16 cellular contexts compared by ENCODE assay signal in the genomic region with DNA sequence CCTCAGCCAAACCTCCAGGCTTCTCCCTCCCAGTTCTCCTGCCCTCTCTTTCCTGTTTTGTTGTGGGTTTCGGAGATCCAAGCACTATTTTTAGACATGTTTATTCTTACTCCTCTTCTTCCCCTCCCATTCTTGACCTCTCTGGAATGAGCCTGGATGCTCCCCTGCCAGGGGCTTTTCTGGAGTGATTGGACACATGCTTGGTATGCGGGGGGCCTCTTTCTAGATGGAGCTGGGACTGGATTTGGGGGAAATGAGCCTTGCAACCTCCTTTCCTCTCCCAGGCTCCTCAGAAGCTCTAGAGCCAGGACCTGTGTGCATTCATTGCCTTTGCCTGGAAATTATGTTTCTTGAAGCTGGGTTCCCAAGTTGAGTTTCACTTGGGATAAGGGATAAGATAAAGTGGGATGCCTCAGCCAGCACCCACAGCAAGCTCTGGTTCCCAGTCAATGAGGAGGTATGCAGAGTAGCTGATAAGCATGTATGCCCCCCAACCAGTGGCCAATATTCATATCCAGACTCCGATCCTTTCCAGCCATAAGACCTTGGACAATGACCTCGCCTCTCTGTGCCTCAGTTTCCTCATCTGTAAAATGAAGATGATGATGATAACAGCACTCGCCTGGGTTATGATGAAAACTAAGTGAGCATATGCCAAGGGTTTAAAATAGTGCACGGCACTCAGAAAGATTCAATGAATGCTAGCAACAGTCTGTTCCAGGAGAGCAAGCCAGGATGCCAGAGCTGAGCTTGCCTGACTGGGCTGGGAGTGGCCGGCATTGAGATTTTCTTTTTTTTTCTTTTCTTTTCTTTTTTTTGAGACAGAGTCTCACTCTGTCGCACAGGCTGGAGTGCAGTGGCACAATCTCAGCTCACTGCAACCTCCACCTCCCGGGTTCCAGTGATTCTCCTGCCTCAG.
A peak's percentile ranks its signal among the peaks of the same experiment; 100 is the strongest.
DNase-seq lines count a peak whose midpoint lies in the region; ATAC-seq and TF ChIP-seq lines count a peak whose summit lies in the region.
"Had no signal": no experiment of that assay in that cellular context is flagged by ENCODE, and none has a peak within 500 bp of the region (broad histone marks: within the 10 kb centered on the region; RNA-seq: fewer than 3 reads in every experiment).

No MANE protein-coding gene starts in this region.

- peaks cover 0 to 9% (median 4%) of the 10 kb centered on the region in 4 donors for H3K9me3 ChIP-seq in Peyer's patch
- peaks cover 0 to 13% (median 0%) of the 10 kb centered on the region in 4 donors for H3K9me3 ChIP-seq in tibial nerve

- H3K27ac ChIP-seq in Peyer's patch: peak overlapping the region; percentile 23 to 80 (median 60)
- peak overlapping the region; percentile 14 to 88 (median 74) for H3K27ac ChIP-seq in tibial nerve

- ATAC-seq in natural killer cell (no peak), HG02973 (IDR thresholded peaks at IDR 0.05; ENCODE audit: unreplicated experiment) (no peak), HG02870 (IDR thresholded peaks at IDR 0.05; ENCODE audit: unreplicated experiment) (no peak), HG02623 (IDR thresholded peaks at IDR 0.05; ENCODE audit: unreplicated experiment) (no peak)

- TF ChIP-seq CTCF in Peyer's patch (IDR thresholded peaks at IDR 0.05): no peak
- TF ChIP-seq CTCF in natural killer cell (IDR thresholded peaks at IDR 0.05): no peak
- no peak for TF ChIP-seq CTCF in tibial nerve (IDR thresholded peaks at IDR 0.05)

- no peak overlapping the region for H3K4me3 ChIP-seq in Peyer's patch
- no peak overlapping the region for H3K4me3 ChIP-seq in tibial nerve
- H3K4me3 ChIP-seq: right lobe of liver had no signal

- H3K27ac Mint-ChIP-seq in natural killer cell: no peak overlapping the region
- H3K27ac Mint-ChIP-seq: activated CD4-positive, alpha-beta memory T cell treated with anti-CD3 and anti-CD28 coated beads, Interleukin-2, amount 10 ng/mL, durations not matched to agents 7 days and 5 days had no signal

- peaks cover 23 to 31% of the 10 kb centered on the region in 2 donors for H3K27me3 Mint-ChIP-seq in natural killer cell (ENCODE audit: low read depth in 2 of 2)

- H3K4me3 Mint-ChIP-seq in natural killer cell: peak overlapping the region; percentile 9
- H3K4me3 Mint-ChIP-seq: activated CD4-positive, alpha-beta memory T cell treated with anti-CD3 and anti-CD28 coated beads, Interleukin-2, amount 10 ng/mL, durations not matched to agents 7 days and 5 days; activated naive CD4-positive, alpha-beta T cell treated with anti-CD3 and anti-CD28 coated beads, Interleukin-2, amount 50 U/mL, for 24 hours; IgD-negative memory B cell had no signal

- peaks cover 15 to 17% of the 10 kb centered on the region in 2 donors for H3K4me1 Mint-ChIP-seq in natural killer cell

- TF ChIP-seq POLR2A in Peyer's patch (IDR thresholded peaks at IDR 0.05): no peak
- TF ChIP-seq POLR2A in tibial nerve (IDR thresholded peaks at IDR 0.05): no peak

- DNase-seq in Peyer's patch: no peak
- DNase-seq in fibroblast of gingiva (ENCODE audit: low read depth): peak; percentile 58
- no peak for DNase-seq in natural killer cell
- DNase-seq in tibial nerve (ENCODE audit: low spot score in 2 of 2): no peak
- DNase-seq in EL: no peak
- DNase-seq: activated CD4-positive, alpha-beta memory T cell treated with anti-CD3 and anti-CD28 coated beads, Interleukin-2, amount 10 ng/mL, durations not matched to agents 7 days and 5 days; COR-L47; H7; hippocampal formation; NCI-H1930; right lobe of liver had no signal

- peaks cover 0 to 2% of the 10 kb centered on the region in 2 donors for H3K9me3 Mint-ChIP-seq in natural killer cell
- H3K9me3 Mint-ChIP-seq: activated naive CD4-positive, alpha-beta T cell treated with anti-CD3 and anti-CD28 coated beads, Interleukin-2, amount 50 U/mL, for 24 hours had no signal

- H3K27me3 ChIP-seq in Peyer's patch (no peaks in the 10 kb centered on the region), tibial nerve (no peaks in the 10 kb centered on the region)
- H3K27me3 ChIP-seq: right lobe of liver had no signal

- intact Hi-C loops in natural killer cell (cut with micrococcal nuclease): loop anchor here (5.0 kb wide), 1 partner anchor 434 kb away; no protein-coding TSS in a partner anchor

- H3K36me3 ChIP-seq in Peyer's patch (no peaks in the 10 kb centered on the region), tibial nerve (no peaks in the 10 kb centered on the region)
- H3K36me3 ChIP-seq: right lobe of liver had no signal

- no peaks in the 10 kb centered on the region for H3K36me3 Mint-ChIP-seq in natural killer cell

- TF ChIP-seq EP300 in tibial nerve (IDR thresholded peaks at IDR 0.05): no peak

- H3K4me1 ChIP-seq in Peyer's patch: peaks cover 0 to 23% (median 0%) of the 10 kb centered on the region in 4 donors
- H3K4me1 ChIP-seq in tibial nerve: peaks cover 0 to 63% (median 28%) of the 10 kb centered on the region in 4 donors

- 53 to 57% methylated on average over 9 of the region's 9 CpGs for WGBS in tibial nerve, 2 donors
